ENCODE assay signal across 25 cellular contexts in the genomic region with DNA sequence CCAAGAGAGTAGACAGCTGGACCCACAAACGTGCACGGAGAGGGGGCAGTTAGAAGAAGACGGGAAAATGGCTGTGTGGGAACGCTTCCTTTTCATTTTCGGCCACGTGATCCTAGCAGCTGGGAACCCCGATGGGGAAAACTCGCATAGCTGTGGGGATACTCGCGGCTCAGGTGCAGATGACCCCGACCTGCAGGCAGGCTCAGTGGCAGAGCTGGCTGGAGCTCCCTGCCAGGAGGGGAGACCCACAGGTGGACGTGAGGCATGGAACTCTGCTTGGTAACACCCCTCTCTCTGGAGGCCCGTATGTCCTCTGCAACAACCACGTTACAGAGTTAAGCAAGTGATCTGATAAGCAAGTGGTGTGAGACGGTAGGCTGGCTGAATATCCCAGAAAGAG.
"Had no signal": no experiment of that assay in that cellular context is flagged by ENCODE, and none has a peak within 500 bp of the region (broad histone marks: within the 10 kb centered on the region; RNA-seq: fewer than 3 reads in every experiment).

No MANE protein-coding gene starts in this region.

- H3K9me3 ChIP-seq: SJCRH30, SK-N-SH had no signal

- DNase-seq: activated CD4-positive, alpha-beta memory T cell treated with anti-CD3 and anti-CD28 coated beads for 36 hours; activated CD4-positive, alpha-beta T cell treated with anti-CD3 and anti-CD28 coated beads for 48 hours; activated CD8-positive, alpha-beta memory T cell treated with anti-CD3 and anti-CD28 coated beads for 24 hours; activated gamma-delta T cell treated with Interleukin-2 at 50 U/mL for 16 hours; activated naive CD4-positive, alpha-beta T cell treated with anti-CD3 and anti-CD28 coated beads, Interleukin-2, amount 10 ng/mL, durations not matched to agents 7 days and 5 days; activated naive CD8-positive, alpha-beta T cell treated with anti-CD3 and anti-CD28 coated beads for 36 hours; activated T-cell treated with anti-CD3 and anti-CD28 coated beads, Interleukin-2, amount 50 U/mL, for 4 hours; anterior cingulate cortex; cerebellar nuclear complex; KG1; NCI-H1048; NCI-H1930; NCI-H2171 treated with DMSO at 0.1 percent for 48 hours; NCI-H345; NCI-H510A; NCI-H526 treated with DMSO at 0.1 percent for 48 hours; NCI-H82; Right ventricle myocardium superior; RPMI8226; SK-N-SH; T-helper 1 cell; WERI-Rb-1 had no signal

- H3K36me3 ChIP-seq: SJCRH30, WERI-Rb-1 had no signal

- ATAC-seq: activated CD4-positive, CD25-positive, alpha-beta regulatory T cell treated with anti-CD3 and anti-CD28 coated beads, Interleukin-2, amount 50 U/mL, for 24 hours; activated T-cell treated with anti-CD3 and anti-CD28 coated beads, Interleukin-2, amount 50 U/mL, for 4 hours; Panc1 had no signal

- H3K4me1 ChIP-seq: SJCRH30 had no signal

- H3K27ac ChIP-seq: SJCRH30, WERI-Rb-1 had no signal

- H3K4me3 Mint-ChIP-seq: activated CD4-positive, alpha-beta memory T cell treated with anti-CD3 and anti-CD28 coated beads for 36 hours; activated naive CD4-positive, alpha-beta T cell treated with anti-CD3 and anti-CD28 coated beads, Interleukin-2, amount 10 ng/mL, durations not matched to agents 7 days and 5 days; activated naive CD8-positive, alpha-beta T cell treated with anti-CD3 and anti-CD28 coated beads for 36 hours; activated T-cell treated with anti-CD3 and anti-CD28 coated beads, Interleukin-2, amount 50 U/mL, for 4 hours had no signal

- H3K27ac Mint-ChIP-seq: activated CD4-positive, alpha-beta memory T cell treated with anti-CD3 and anti-CD28 coated beads for 36 hours; activated naive CD4-positive, alpha-beta T cell treated with anti-CD3 and anti-CD28 coated beads, Interleukin-2, amount 10 ng/mL, durations not matched to agents 7 days and 5 days; activated naive CD8-positive, alpha-beta T cell treated with anti-CD3 and anti-CD28 coated beads for 36 hours had no signal

- H3K27me3 Mint-ChIP-seq: activated CD4-positive, alpha-beta memory T cell treated with anti-CD3 and anti-CD28 coated beads for 36 hours; activated naive CD4-positive, alpha-beta T cell treated with anti-CD3 and anti-CD28 coated beads, Interleukin-2, amount 10 ng/mL, durations not matched to agents 7 days and 5 days; activated naive CD8-positive, alpha-beta T cell treated with anti-CD3 and anti-CD28 coated beads for 36 hours had no signal

- H3K36me3 Mint-ChIP-seq: activated CD4-positive, alpha-beta memory T cell treated with anti-CD3 and anti-CD28 coated beads for 36 hours; activated naive CD4-positive, alpha-beta T cell treated with anti-CD3 and anti-CD28 coated beads, Interleukin-2, amount 10 ng/mL, durations not matched to agents 7 days and 5 days; activated naive CD8-positive, alpha-beta T cell treated with anti-CD3 and anti-CD28 coated beads for 36 hours had no signal

- H3K4me3 ChIP-seq: SJCRH30 had no signal

- H3K9me3 Mint-ChIP-seq: activated CD4-positive, alpha-beta memory T cell treated with anti-CD3 and anti-CD28 coated beads for 36 hours; activated naive CD4-positive, alpha-beta T cell treated with anti-CD3 and anti-CD28 coated beads, Interleukin-2, amount 10 ng/mL, durations not matched to agents 7 days and 5 days; activated naive CD8-positive, alpha-beta T cell treated with anti-CD3 and anti-CD28 coated beads for 36 hours; activated T-cell treated with anti-CD3 and anti-CD28 coated beads, Interleukin-2, amount 50 U/mL, for 4 hours had no signal

- H3K4me2 ChIP-seq: SK-N-SH had no signal

- H3K9ac ChIP-seq: SK-N-SH had no signal
